ENCODE assay signal across 27 cellular contexts in genomic region chr14:54207075-54207474, GRCh38.
A peak's percentile ranks its signal among the peaks of the same experiment; 100 is the strongest.
DNase-seq lines count a peak whose midpoint lies in the region; ATAC-seq, FAIRE-seq and TF ChIP-seq lines count a peak whose summit lies in the region.
"Had no signal": no experiment of that assay in that cellular context is flagged by ENCODE, and none has a peak within 500 bp of the region (broad histone marks: within the 10 kb centered on the region; RNA-seq: fewer than 3 reads in every experiment).

No MANE protein-coding gene starts in this region.

- FAIRE-seq in endothelial cell of umbilical vein (lab: Jason Lieb, UNC) = no peak
- FAIRE-seq: kidney had no signal

- no peaks in the 10 kb centered on the region for H3K9me3 Mint-ChIP-seq in mesothelial cell of epicardium
- H3K9me3 Mint-ChIP-seq: activated CD4-positive, alpha-beta T cell treated with anti-CD3 and anti-CD28 coated beads, Interleukin-2, amount 10 ng/mL, durations not matched to agents 24 days and 14 days; effector memory CD8-positive, alpha-beta T cell had no signal

- POLR2A ChIA-PET in RWPE1 (lab: Yijun Ruan, JAX; ENCODE audit: low non-redundant PET) = no interaction called here
- POLR2A ChIA-PET in endothelial cell of umbilical vein (lab: Charles Lee) = no interaction called here
- POLR2A ChIA-PET in HEK293T (lab: Yijun Ruan, JAX) = no interaction called here

- H2AFZ ChIP-seq in endothelial cell of umbilical vein (ENCODE audit: low read depth, low read length) = no peak overlapping the region

- no peak for ATAC-seq in left colon
- no peak for ATAC-seq in HG02642 (IDR thresholded peaks at IDR 0.05; ENCODE audit: poor library complexity, unreplicated experiment)
- ATAC-seq: effector memory CD8-positive, alpha-beta T cell; PC-3 had no signal

- 0 out of 2 replicates have a peak overlapping the region, but pooled peaks have one; percentile 28 for H3K27ac ChIP-seq in RWPE1
- H3K27ac ChIP-seq in endothelial cell of umbilical vein (ENCODE audit: insufficient read depth, low read depth, low read length) = no peak overlapping the region
- H3K27ac ChIP-seq: right atrium auricular region had no signal

- TF ChIP-seq CTCF in RWPE1 (conservative IDR thresholded peaks at IDR 0.05; ENCODE audit: low read depth) = no peak
- no peak for TF ChIP-seq CTCF in endothelial cell of umbilical vein (IDR thresholded peaks at IDR 0.05; ENCODE audit: extremely low read depth in 1 of 2, insufficient read depth in 1 of 2, low read depth in 1 of 2, low read length in 2 of 2)
- no peak for TF ChIP-seq CTCF in mesothelial cell of epicardium (IDR thresholded peaks at IDR 0.05; ENCODE audit: unreplicated experiment)

- BruUV-seq in endothelial cell of umbilical vein (replicated peaks; lab: Mats Ljungman, UMichigan) = no TSS peak

- H3K9me1 ChIP-seq in endothelial cell of umbilical vein (replicated peaks; ENCODE audit: control insufficient read depth, extremely low read depth, insufficient read depth, low read length) = no peaks in the 10 kb centered on the region

- H3K36me3 ChIP-seq in endothelial cell of umbilical vein (ENCODE audit: control insufficient read depth in 2 of 2, extremely low read depth in 1 of 2, insufficient read depth in 2 of 2, low read length in 2 of 2) = no peaks in the 10 kb centered on the region
- H3K36me3 ChIP-seq: right atrium auricular region had no signal

- H3K79me2 ChIP-seq in endothelial cell of umbilical vein (ENCODE audit: control insufficient read depth, insufficient read depth, low read length) = no peaks in the 10 kb centered on the region

- DNase-seq in ELR (ENCODE audit: low read depth) (peak; percentile 48), RWPE1 (ENCODE audit: low spot score) (no peak), endothelial cell of umbilical vein (ENCODE audit: low read depth, low spot score) (no peak), mesothelial cell of epicardium (ENCODE audit: low spot score in 2 of 2, unreplicated experiment in 2 of 2) (no peak), left colon (no peak), HEK293T (ENCODE audit: extremely low spot score) (no peak)
- no peak for DNase-seq in stimulated activated CD4-positive, alpha-beta T cell treated with anti-CD3 and anti-CD28 coated beads, Interleukin-12 subunit alpha, Interleukin-12 subunit beta, amount 100 ng/mL, for 4 hours
- DNase-seq: ACHN; activated CD4-positive, alpha-beta T cell treated with anti-CD3 and anti-CD28 coated beads, Interleukin-2, amount 10 ng/mL, durations not matched to agents 24 days and 14 days; activated T-cell treated with anti-CD3 and anti-CD28 coated beads, Interleukin-2, amount 50 U/mL, for 1 hour; cortex of kidney; DMS153; effector memory CD8-positive, alpha-beta T cell; kidney; NCI-H1048; NCI-H1694; NCI-H2171; NCI-H526; NK-92 treated with Interleukin-12 subunit alpha and Interleukin-12 subunit beta, amount 100 ng/mL, for 24 hours; SHP77 treated with DMSO at 0.1 percent for 48 hours; stimulated activated CD4-positive, alpha-beta T cell treated with anti-CD3 and anti-CD28 coated beads, Interleukin-4, amount 100 ng/mL, for 1 hour; trophoblast cell had no signal

- intact Hi-C loops in endothelial cell of umbilical vein (cut with micrococcal nuclease) = no loop called here
- intact Hi-C loops in left colon (cut with DNase I, micrococcal nuclease) = no loop called here

- no peaks in the 10 kb centered on the region for H3K27me3 ChIP-seq in endothelial cell of umbilical vein (ENCODE audit: control insufficient read depth in 2 of 2, insufficient read depth in 2 of 2, low read length in 2 of 2)
- H3K27me3 ChIP-seq: right atrium auricular region had no signal

- peaks cover 2% of the 10 kb centered on the region for H3K36me3 Mint-ChIP-seq in mesothelial cell of epicardium

- CTCF ChIA-PET in RWPE1 (lab: Yijun Ruan, JAX) = no interaction called here
- CTCF ChIA-PET in endothelial cell of umbilical vein (lab: Charles Lee) = interaction anchor here (0.8 to 2.4 kb wide), 4 partner anchors 32 to 131 kb away, joined by 3 to 8 read pairs (median 3); no protein-coding TSS in a partner anchor
- CTCF ChIA-PET in HEK293T (lab: Yijun Ruan, JAX) = no interaction called here

- no peak overlapping the region for H3K4me3 Mint-ChIP-seq in mesothelial cell of epicardium
- H3K4me3 Mint-ChIP-seq: activated CD4-positive, alpha-beta T cell treated with anti-CD3 and anti-CD28 coated beads, Interleukin-2, amount 10 ng/mL, durations not matched to agents 24 days and 14 days; effector memory CD8-positive, alpha-beta T cell; T-helper 2 cell treated with Interferon-gamma antibody and Interleukin-4, amounts not matched to agents 5 μg/mL and 100 μg/mL, for 36 hours had no signal

- TF ChIP-seq POLR2A in endothelial cell of umbilical vein (IDR thresholded peaks at IDR 0.05; ENCODE audit: low read depth, low read length) = no peak

- H3K9me3 ChIP-seq in endothelial cell of umbilical vein (replicated peaks; ENCODE audit: control insufficient read depth, insufficient read depth, low read length) = no peaks in the 10 kb centered on the region
- H3K9me3 ChIP-seq: right atrium auricular region had no signal

- dilution Hi-C loops in endothelial cell of umbilical vein (cut with MboI; ENCODE audit: extremely low pct_ligation_motif_present, low sequenced_read_pairs) = no loop called here

- H3K9ac ChIP-seq in endothelial cell of umbilical vein (replicated peaks; ENCODE audit: extremely low read depth, insufficient read depth, low read length) = no peak overlapping the region

- H4K20me1 ChIP-seq in endothelial cell of umbilical vein (replicated peaks; ENCODE audit: control insufficient read depth, extremely low read depth, insufficient read depth, low read length) = no peaks in the 10 kb centered on the region

- H3K4me1 Mint-ChIP-seq in mesothelial cell of epicardium = peaks cover 26% of the 10 kb centered on the region
- H3K4me1 Mint-ChIP-seq: activated CD4-positive, alpha-beta T cell treated with anti-CD3 and anti-CD28 coated beads, Interleukin-2, amount 10 ng/mL, durations not matched to agents 24 days and 14 days had no signal

- no peaks in the 10 kb centered on the region for H3K27me3 Mint-ChIP-seq in mesothelial cell of epicardium (ENCODE audit: low read depth)

- peaks cover 17% of the 10 kb centered on the region for H3K4me1 ChIP-seq in endothelial cell of umbilical vein (ENCODE audit: control insufficient read depth, extremely low read depth, insufficient read depth, low read length)
- H3K4me1 ChIP-seq: right atrium auricular region had no signal

- no peak overlapping the region for H3K4me2 ChIP-seq in endothelial cell of umbilical vein (ENCODE audit: insufficient read depth, low read length)

- H3K4me3 ChIP-seq in endothelial cell of umbilical vein (replicated peaks in 1 of 3; ENCODE audit: insufficient read depth in 1 of 3, low read depth in 1 of 3, low read length in 3 of 3) = no peak overlapping the region
- H3K4me3 ChIP-seq: lung, right atrium auricular region had no signal

- peak overlapping the region; percentile 2 for H3K27ac Mint-ChIP-seq in mesothelial cell of epicardium
- H3K27ac Mint-ChIP-seq: activated CD4-positive, alpha-beta T cell treated with anti-CD3 and anti-CD28 coated beads, Interleukin-2, amount 10 ng/mL, durations not matched to agents 24 days and 14 days; effector memory CD8-positive, alpha-beta T cell; T-helper 2 cell treated with Interferon-gamma antibody and Interleukin-4, amounts not matched to agents 5 μg/mL and 100 μg/mL, for 36 hours had no signal

TF ChIP-seq in endothelial cell of umbilical vein, 7 proteins besides CTCF, POLR2A, EP300 and RAD21:
- TF ChIP-seq FOS (IDR thresholded peaks at IDR 0.05; ENCODE audit: borderline replicate concordance, insufficient read depth, low read length) = peak; percentile 8
- TF ChIP-seq MYC (IDR thresholded peaks at IDR 0.05; ENCODE audit: low read depth, low read length) = no peak
TF ChIP-seq in endothelial cell of umbilical vein: peak in this region for 1.

TF ChIP-seq in HEK293T, 16 proteins besides CTCF, POLR2A, EP300 and RAD21:
- no peak for TF ChIP-seq FOXK2 (IDR thresholded peaks at IDR 0.05)
